ENCODE assay signal across 1 cellular context in the genomic region with DNA sequence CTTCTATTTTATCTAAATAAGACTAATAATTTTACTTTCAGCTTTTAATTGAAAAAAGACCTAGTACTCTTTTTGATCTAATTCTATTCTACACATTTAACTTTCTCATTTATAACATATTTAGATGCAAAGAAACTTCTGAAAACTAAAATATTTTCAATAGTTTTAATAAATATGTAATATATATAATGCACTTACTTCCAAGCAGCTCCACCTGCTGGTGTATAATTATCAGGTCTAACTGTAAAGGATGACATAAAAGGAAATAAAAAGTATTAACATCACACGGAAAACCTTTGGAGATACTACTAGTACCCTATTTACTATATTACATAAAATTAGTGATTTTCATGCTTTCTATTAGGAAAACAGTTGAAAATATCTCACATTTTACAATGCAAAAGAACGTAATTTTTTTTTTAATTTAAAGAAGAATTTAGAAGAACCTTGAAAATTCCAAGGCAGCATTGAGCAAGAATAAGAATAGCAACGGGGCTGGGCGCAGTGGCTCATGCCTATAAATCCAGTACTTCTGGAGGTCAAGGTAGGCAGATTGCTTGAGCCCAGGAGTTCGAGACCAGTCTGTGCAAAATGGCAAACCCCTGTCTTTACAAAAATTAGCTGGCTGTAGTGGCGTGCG.
TF ChIP-seq lines count a peak whose summit lies in the region.

No MANE protein-coding gene starts in this region.

TF ChIP-seq in IMR-90, 13 proteins besides CTCF, POLR2A, EP300 and RAD21:
- TF ChIP-seq, protein P1, sequence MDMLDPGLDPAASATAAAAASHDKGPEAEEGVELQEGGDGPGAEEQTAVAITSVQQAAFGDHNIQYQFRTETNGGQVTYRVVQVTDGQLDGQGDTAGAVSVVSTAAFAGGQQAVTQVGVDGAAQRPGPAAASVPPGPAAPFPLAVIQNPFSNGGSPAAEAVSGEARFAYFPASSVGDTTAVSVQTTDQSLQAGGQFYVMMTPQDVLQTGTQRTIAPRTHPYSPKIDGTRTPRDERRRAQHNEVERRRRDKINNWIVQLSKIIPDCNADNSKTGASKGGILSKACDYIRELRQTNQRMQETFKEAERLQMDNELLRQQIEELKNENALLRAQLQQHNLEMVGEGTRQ (IDR thresholded peaks at IDR 0.05; ENCODE audit: low read depth, low read length) = no peak
- TF ChIP-seq SMC3 (IDR thresholded peaks at IDR 0.05; ENCODE audit: low read depth, low read length) (peak; percentile 26; the same call in 1 of the 2 replicates), MAFK (IDR thresholded peaks at IDR 0.05; ENCODE audit: low read depth, low read length) (no peak)
TF ChIP-seq in IMR-90: peak in this region for 1.
